In genomic region chr14:96038920-96039632, GRCh38 we compare ENCODE assay signal across 8 cellular contexts. TPM values are rescaled to one million over a fixed set of nuclear protein-coding genes. Genes with fewer than 3 reads are reported as not detected.
DNase-seq lines count a peak whose midpoint lies in the region; ATAC-seq, FAIRE-seq and TF ChIP-seq lines count a peak whose summit lies in the region.

Gene C14orf132, plus strand, starts transcription at chr14:96039362. Its CDS starts 139 bp downstream, at chr14:96039501.

- no peaks in the 10 kb centered on the region for H3K9me3 Mint-ChIP-seq in endodermal cell

- H3K9ac ChIP-seq in endodermal cell (ENCODE audit: extremely low read depth, low read length, poor library complexity, severe bottlenecking): peak within 1 kb of the TSS; percentile 72

- H3K4me1 ChIP-seq in endodermal cell (ENCODE audit: control insufficient read depth, insufficient read depth, low read length): no peaks in the 10 kb centered on the region

- ATAC-seq in HG03565 (IDR thresholded peaks at IDR 0.05; ENCODE audit: unreplicated experiment): no peak

- no peak for TF ChIP-seq CTCF in endodermal cell (conservative IDR thresholded peaks at IDR 0.05)

- no peak for FAIRE-seq in GM12892 (lab: Jason Lieb, UNC)

- DNase-seq in GM12892 (ENCODE audit: insufficient read length): peak; percentile 40
- peak; percentile 66 for DNase-seq in NCI-H1092 treated with DMSO at 0.1 percent for 48 hours (lab: John Stamatoyannopoulos, UW)
- DNase-seq in activated CD8-positive, alpha-beta memory T cell treated with anti-CD3 and anti-CD28 coated beads for 24 hours: peak; percentile 73
- DNase-seq in endodermal cell: peak; percentile 88
- peak; percentile 69 for DNase-seq in midbrain (lab: John Stamatoyannopoulos, UW)
- peak; percentile 34 to 46 for DNase-seq in stimulated activated CD8-positive, alpha-beta memory T cell treated with anti-CD3 and anti-CD28 coated beads, Interleukin-15, amount 100 ng/mL, for 48 hours (ENCODE audit: low read depth in 2 of 2)
- no peak for DNase-seq in mesenteric fat pad (ENCODE audit: low spot score)

- no peaks in the 10 kb centered on the region for H3K36me3 Mint-ChIP-seq in endodermal cell (ENCODE audit: low read depth)

- peak within 1 kb of the TSS; percentile 78 for H3K4me3 ChIP-seq in endodermal cell (ENCODE audit: low read length)

- no peaks in the 10 kb centered on the region for H3K9me3 ChIP-seq in endodermal cell (ENCODE audit: control insufficient read depth, low read length)

- H3K36me3 ChIP-seq in endodermal cell (ENCODE audit: control insufficient read depth, insufficient read depth, low read length): no peaks in the 10 kb centered on the region

- no peak within 1 kb of the TSS for H3K27ac Mint-ChIP-seq in endodermal cell

- no peak for TF ChIP-seq POLR2A in GM12892 (IDR thresholded peaks at IDR 0.05; ENCODE audit: low read depth, low read length)

- H3K27ac ChIP-seq in endodermal cell (ENCODE audit: low read depth, low read length): peak within 1 kb of the TSS; percentile 81

- peaks cover 45% of the 10 kb centered on the region for H3K27me3 Mint-ChIP-seq in endodermal cell (ENCODE audit: insufficient read depth)

- WGBS in endodermal cell (ENCODE audit: insufficient coverage in 1 of 2, insufficient read length in 1 of 2), 2 experiments: 1 to 6% methylated on average over 8 to 72 of the region's 72 CpGs

- peaks cover 34% of the 10 kb centered on the region for H3K27me3 ChIP-seq in endodermal cell (ENCODE audit: control insufficient read depth, insufficient read depth, low read length, poor library complexity, severe bottlenecking)

- H3K4me1 Mint-ChIP-seq in endodermal cell: peaks cover 4% of the 10 kb centered on the region

- H3K4me3 Mint-ChIP-seq in endodermal cell: peak within 1 kb of the TSS; percentile 75

RNA-seq across cellular contexts. Expression of gene C14orf132, which starts in this region (rescaled TPM):
- polyA plus RNA-seq in GM12892 (2012; ENCODE audit: missing spikeins): 1.6 TPM
- 10 to 100 TPM; 12.3 to 21.9 TPM for total RNA-seq in endodermal cell
- 55.9 TPM for polyA plus RNA-seq in endodermal cell (2013, experiment 1 of 2)
- 52.1 TPM for polyA plus RNA-seq in endodermal cell (2013, experiment 2 of 2)
- 2.7 TPM for total RNA-seq in mesenteric fat pad
